Comparison of ENCODE assay signal across 8 cellular contexts in the genomic region with DNA sequence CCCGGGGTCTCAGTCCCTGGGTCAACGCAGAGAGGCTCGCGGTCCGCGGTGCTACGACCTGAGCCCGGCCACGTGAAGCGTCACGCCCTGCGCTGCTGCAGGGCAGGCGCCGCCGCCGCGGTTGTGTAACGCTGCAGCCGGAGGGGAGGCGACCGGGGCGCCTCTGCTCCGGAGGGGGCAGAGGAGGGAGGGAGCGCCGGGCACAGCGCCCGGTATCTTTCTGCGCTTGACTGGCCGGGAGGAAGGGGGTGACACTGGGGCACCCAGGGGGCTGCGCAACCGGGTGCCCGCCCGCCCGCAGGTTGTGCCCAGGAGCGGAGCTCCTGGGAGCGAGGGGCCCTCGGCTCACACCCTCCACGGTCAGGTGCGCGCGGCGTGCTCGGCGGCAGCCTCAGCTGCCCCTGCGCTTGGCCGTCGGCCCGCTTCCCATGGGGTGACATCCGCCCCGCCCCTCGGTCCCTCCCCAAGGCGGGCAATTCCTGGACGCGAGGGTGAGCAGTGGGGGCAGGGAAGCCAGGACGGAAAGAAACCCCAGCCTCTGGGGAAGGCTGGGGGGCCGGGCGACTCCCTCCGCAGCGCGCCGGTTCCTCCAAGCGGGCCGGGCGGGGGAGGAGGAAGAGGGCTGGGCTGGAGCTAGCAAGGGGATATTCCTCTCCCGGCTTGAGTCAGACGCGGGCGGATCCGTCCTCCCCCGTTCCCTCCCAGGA. TPM values are rescaled to one million over a fixed set of nuclear protein-coding genes. Genes with fewer than 3 reads are reported as not detected.
DNase-seq lines count a peak whose midpoint lies in the region; ATAC-seq and TF ChIP-seq lines count a peak whose summit lies in the region.

No MANE protein-coding gene starts in this region.

- H3K4me3 ChIP-seq in OCI-LY1 (ENCODE audit: low read depth, low read length, poor library complexity, severe bottlenecking) (peak overlapping the region; percentile 58), esophagus muscularis mucosa (peak overlapping the region; percentile 71 to 94 (median 86))

- H3K9me3 ChIP-seq in OCI-LY1 (ENCODE audit: low read length) (no peaks in the 10 kb centered on the region), esophagus muscularis mucosa (no peaks in the 10 kb centered on the region)

- H3K9ac ChIP-seq in OCI-LY1 (ENCODE audit: low read length): peak overlapping the region; percentile 6; the same call in 1 of the 2 replicates

- H3K27ac ChIP-seq in OCI-LY1 (ENCODE audit: low read depth, low read length, poor library complexity, severe bottlenecking) (no peak overlapping the region), esophagus muscularis mucosa (replicated peaks in 1 of 4) (peak overlapping the region; percentile 95 to 99 (median 97))

- ATAC-seq in GM19455 (IDR thresholded peaks at IDR 0.05; ENCODE audit: unreplicated experiment) (peak; percentile 50), HG03571 (IDR thresholded peaks at IDR 0.05; ENCODE audit: unreplicated experiment) (peak; percentile 44)
- ATAC-seq in activated T-cell treated with anti-CD3 and anti-CD28 coated beads, Interleukin-2, amount 50 U/mL, for 72 hours (replicated peaks in 1 of 2): peak; percentile 53 to 57
- peak; percentile 64 for ATAC-seq in stimulated activated effector memory CD8-positive, alpha-beta T cell treated with anti-CD3 and anti-CD28 coated beads, Interleukin-12 subunit alpha, Interleukin-12 subunit beta, amount 100 ng/mL, for 72 hours

- H3K36me3 ChIP-seq in OCI-LY1 (ENCODE audit: insufficient read depth, low read length) (no peaks in the 10 kb centered on the region), esophagus muscularis mucosa (peaks cover 0 to 18% (median 10%) of the 10 kb centered on the region in 4 donors)

- peak; percentile 63 for TF ChIP-seq POLR2A in esophagus muscularis mucosa (IDR thresholded peaks at IDR 0.05; ENCODE audit: low read depth)

- peaks cover 23% of the 10 kb centered on the region for H3K4me1 ChIP-seq in OCI-LY1 (ENCODE audit: insufficient read depth, low read length, severe bottlenecking)
- H3K4me1 ChIP-seq in esophagus muscularis mucosa: peaks cover 39 to 55% (median 49%) of the 10 kb centered on the region in 4 donors

- H2AFZ ChIP-seq in OCI-LY1 (ENCODE audit: low read length): no peak overlapping the region

- no peaks in the 10 kb centered on the region for H3F3A ChIP-seq in OCI-LY1 (ENCODE audit: insufficient read depth, low read length)

- TF ChIP-seq EP300 in esophagus muscularis mucosa (IDR thresholded peaks at IDR 0.05): peak; percentile 90

- TF ChIP-seq CTCF in OCI-LY1 (IDR thresholded peaks at IDR 0.05; ENCODE audit: low read length): no peak
- no peak for TF ChIP-seq CTCF in esophagus muscularis mucosa (IDR thresholded peaks at IDR 0.05)

- no peaks in the 10 kb centered on the region for H3K27me3 Mint-ChIP-seq in activated T-cell treated with anti-CD3 and anti-CD28 coated beads, Interleukin-2, amount 50 U/mL, for 72 hours (ENCODE audit: low read depth)

- no peaks in the 10 kb centered on the region for H3K9me3 Mint-ChIP-seq in activated T-cell treated with anti-CD3 and anti-CD28 coated beads, Interleukin-2, amount 50 U/mL, for 72 hours
- H3K9me3 Mint-ChIP-seq in stimulated activated effector memory CD8-positive, alpha-beta T cell treated with anti-CD3 and anti-CD28 coated beads, Interleukin-12 subunit alpha, Interleukin-12 subunit beta, amount 100 ng/mL, for 72 hours: no peaks in the 10 kb centered on the region

- H3K9me2 ChIP-seq in OCI-LY1 (ENCODE audit: low read depth, low read length): no peaks in the 10 kb centered on the region

- DNase-seq in COR-L47 (lab: John Stamatoyannopoulos, UW) (peak; percentile 51), esophagus muscularis mucosa (ENCODE audit: extremely low spot score) (peak; percentile 99), myocyte (ENCODE audit: low read depth) (peak; percentile 99)
- DNase-seq in activated T-cell treated with anti-CD3 and anti-CD28 coated beads, Interleukin-2, amount 50 U/mL, for 72 hours: peak; percentile 94
- DNase-seq in stimulated activated effector memory CD8-positive, alpha-beta T cell treated with anti-CD3 and anti-CD28 coated beads, Interleukin-12 subunit alpha, Interleukin-12 subunit beta, amount 100 ng/mL, for 72 hours (ENCODE audit: low spot score in 2 of 2): peak; percentile 87 to 98

- H3K4me1 Mint-ChIP-seq in activated T-cell treated with anti-CD3 and anti-CD28 coated beads, Interleukin-2, amount 50 U/mL, for 72 hours (ENCODE audit: low read depth): peaks cover 54% of the 10 kb centered on the region
- peaks cover 36% of the 10 kb centered on the region for H3K4me1 Mint-ChIP-seq in stimulated activated effector memory CD8-positive, alpha-beta T cell treated with anti-CD3 and anti-CD28 coated beads, Interleukin-12 subunit alpha, Interleukin-12 subunit beta, amount 100 ng/mL, for 72 hours

- H3K27me3 ChIP-seq in OCI-LY1 (ENCODE audit: insufficient read depth, low read length) (no peaks in the 10 kb centered on the region), esophagus muscularis mucosa (no peaks in the 10 kb centered on the region)

- peak overlapping the region; percentile 96 for H3K27ac Mint-ChIP-seq in activated T-cell treated with anti-CD3 and anti-CD28 coated beads, Interleukin-2, amount 50 U/mL, for 72 hours
- peak overlapping the region; percentile 100 for H3K27ac Mint-ChIP-seq in stimulated activated effector memory CD8-positive, alpha-beta T cell treated with anti-CD3 and anti-CD28 coated beads, Interleukin-12 subunit alpha, Interleukin-12 subunit beta, amount 100 ng/mL, for 72 hours

- H3K4me3 Mint-ChIP-seq in activated T-cell treated with anti-CD3 and anti-CD28 coated beads, Interleukin-2, amount 50 U/mL, for 72 hours: peak overlapping the region; percentile 97 to 98
- H3K4me3 Mint-ChIP-seq in stimulated activated effector memory CD8-positive, alpha-beta T cell treated with anti-CD3 and anti-CD28 coated beads, Interleukin-12 subunit alpha, Interleukin-12 subunit beta, amount 100 ng/mL, for 72 hours: peak overlapping the region; percentile 91

- peak overlapping the region; percentile 63 for H3K4me2 ChIP-seq in OCI-LY1 (ENCODE audit: low read length)

- H3K79me2 ChIP-seq in OCI-LY1 (ENCODE audit: insufficient read depth, low read length): no peaks in the 10 kb centered on the region

- WGBS in esophagus muscularis mucosa: 1% methylated on average over 14 of the region's 70 CpGs

- no peaks in the 10 kb centered on the region for H4K20me1 ChIP-seq in OCI-LY1 (ENCODE audit: insufficient read depth, low read length)

- H3K36me3 Mint-ChIP-seq in activated T-cell treated with anti-CD3 and anti-CD28 coated beads, Interleukin-2, amount 50 U/mL, for 72 hours (ENCODE audit: insufficient read depth in 2 of 2): peaks cover 30 to 35% of the 10 kb centered on the region in 2 donors
- peaks cover 73% of the 10 kb centered on the region for H3K36me3 Mint-ChIP-seq in stimulated activated effector memory CD8-positive, alpha-beta T cell treated with anti-CD3 and anti-CD28 coated beads, Interleukin-12 subunit alpha, Interleukin-12 subunit beta, amount 100 ng/mL, for 72 hours

- intact Hi-C loops in esophagus muscularis mucosa (cut with DNase I): loop anchor here (5.0 kb wide), 2 partner anchors 151 to 256 kb away; no protein-coding TSS in a partner anchor

RNA-seq across cellular contexts. Expression of gene BHLHE40, which starts 0.8 kb away (rescaled TPM):
- total RNA-seq in activated T-cell treated with anti-CD3 and anti-CD28 coated beads, Interleukin-2, amount 50 U/mL, for 72 hours: 100 to 1,000 TPM; 303 to 440 TPM
- total RNA-seq in esophagus muscularis mucosa: 100 to 1,000 TPM in 1 of 4 donors, 10 to 100 TPM in 2, 1 to 10 TPM in 1; 8.3 to 170 (median 19.4) TPM
- 36.5 and 80.1 TPM in 2 replicates for total RNA-seq in myocyte
- polyA plus RNA-seq in myocyte (2012): 159 TPM
